ENCODE assay signal across 8 cellular contexts in genomic region chr9:37371565-37372464, GRCh38. TPM values are rescaled to one million over a fixed set of nuclear protein-coding genes. Genes with fewer than 3 reads are reported as not detected.
A peak's percentile ranks its signal among the peaks of the same experiment; 100 is the strongest.
DNase-seq lines count a peak whose midpoint lies in the region; ATAC-seq and TF ChIP-seq lines count a peak whose summit lies in the region.

No MANE protein-coding gene starts in this region.

- ATAC-seq in GM19025 (IDR thresholded peaks at IDR 0.05; ENCODE audit: low read depth, unreplicated experiment) (peak; percentile 17), HG03103 (IDR thresholded peaks at IDR 0.05; ENCODE audit: low read depth, unreplicated experiment) (peak; percentile 2), gastrocnemius medialis (no peak)

- H3K9me3 ChIP-seq in BLaER1 treated with 17β-estradiol and CSF1 and Interleukin-3, amounts not matched to agents 10 nM and 100 nM (replicated peaks in 1 of 11): peaks cover 0 to 15% (median 0%) of the 10 kb centered on the region in 11 experiments; a peak in 7 of 22 replicates
- no peaks in the 10 kb centered on the region for H3K9me3 ChIP-seq in gastrocnemius medialis

- H3K36me3 ChIP-seq in BLaER1 treated with 17β-estradiol and CSF1 and Interleukin-3, amounts not matched to agents 10 nM and 100 nM: no peaks in the 10 kb centered on the region
- H3K36me3 ChIP-seq in gastrocnemius medialis: no peaks in the 10 kb centered on the region

- peak overlapping the region in 10 of 11 experiments; percentile 46 to 95 (median 89); a peak in 20 of 22 replicates for H3K27ac ChIP-seq in BLaER1 treated with 17β-estradiol and CSF1 and Interleukin-3, amounts not matched to agents 10 nM and 100 nM
- H3K27ac ChIP-seq in gastrocnemius medialis (no peak overlapping the region), RWPE1 (no peak overlapping the region)

- DNase-seq in amniotic epithelial cell (ENCODE audit: low read depth) (peak; percentile 70), gastrocnemius medialis (no peak), ureter (ENCODE audit: low spot score) (no peak), RWPE1 (ENCODE audit: low spot score) (no peak), DMS53 (lab: John Stamatoyannopoulos, UW) (no peak)

- H3K4me3 ChIP-seq in BLaER1 treated with 17β-estradiol and CSF1 and Interleukin-3, amounts not matched to agents 10 nM and 100 nM: peak overlapping the region in 5 of 10 experiments; percentile 6 to 32 (median 25); a peak in 7 of 20 replicates
- no peak overlapping the region for H3K4me3 ChIP-seq in gastrocnemius medialis

- peak overlapping the region in 10 of 11 experiments; percentile 43 to 84 (median 72); a peak in 18 of 22 replicates for H3K9ac ChIP-seq in BLaER1 treated with 17β-estradiol and CSF1 and Interleukin-3, amounts not matched to agents 10 nM and 100 nM

- peaks cover 34 to 96% (median 86%) of the 10 kb centered on the region in 10 experiments for H3K4me1 ChIP-seq in BLaER1 treated with 17β-estradiol and CSF1 and Interleukin-3, amounts not matched to agents 10 nM and 100 nM
- H3K4me1 ChIP-seq in gastrocnemius medialis: no peaks in the 10 kb centered on the region

- POLR2A ChIA-PET in RWPE1 (lab: Yijun Ruan, JAX; ENCODE audit: low non-redundant PET): no interaction called here

- no peak for TF ChIP-seq POLR2A in gastrocnemius medialis (IDR thresholded peaks at IDR 0.05)

- no peaks in the 10 kb centered on the region for H4K20me1 ChIP-seq in BLaER1 treated with 17β-estradiol and CSF1 and Interleukin-3, amounts not matched to agents 10 nM and 100 nM

- no peaks in the 10 kb centered on the region for H3K27me3 ChIP-seq in BLaER1 treated with 17β-estradiol and CSF1 and Interleukin-3, amounts not matched to agents 10 nM and 100 nM
- H3K27me3 ChIP-seq in gastrocnemius medialis: no peaks in the 10 kb centered on the region

- TF ChIP-seq CTCF in gastrocnemius medialis (IDR thresholded peaks at IDR 0.05 in 4 of 5, conservative IDR thresholded peaks at IDR 0.05 in 1 of 5) (no peak), RWPE1 (conservative IDR thresholded peaks at IDR 0.05; ENCODE audit: low read depth) (no peak)

- intact Hi-C loops in gastrocnemius medialis (cut with DNase I; ENCODE audit: low total_unique reads): no loop called here

- in situ Hi-C loops in gastrocnemius medialis (cut with MboI; ENCODE audit: low sequenced_read_pairs in 4 of 4): loop anchor here in 1 of 4 donors (25.0 kb wide), 1 partner anchor 485 kb away; no protein-coding TSS in a partner anchor

- H3K4me2 ChIP-seq in BLaER1 treated with 17β-estradiol and CSF1 and Interleukin-3, amounts not matched to agents 10 nM and 100 nM: peak overlapping the region; percentile 74 to 94 (median 86)

- CTCF ChIA-PET in RWPE1 (lab: Yijun Ruan, JAX): interaction anchor here (0.6 to 0.7 kb wide), 4 partner anchors 13 to 447 kb away, joined by 3 read pairs; no protein-coding TSS in a partner anchor

RNA-seq across cellular contexts. Expression of gene GRHPR, which starts 50.7 kb away (rescaled TPM):
- total RNA-seq in gastrocnemius medialis (100 to 1,000 TPM; 119 to 138 (median 128) TPM), ureter (74.2 TPM)

Comparison
In these comparisons a context has a peak if more than half of its experiments do, and no peak if none do; other contexts are left out.
1. H3K27ac ChIP-seq: peak in BLaER1 treated with 17β-estradiol and CSF1 and Interleukin-3, amounts not matched to agents 10 nM and 100 nM (10 of 11); none in gastrocnemius medialis (0 of 4) and RWPE1 (single experiment).
2. ATAC-seq: peak in GM19025 (single experiment) and HG03103 (single experiment); none in gastrocnemius medialis (0 of 2).